In genomic region chr19:54882758-54883157, GRCh38 we compare ENCODE assay signal across 1 cellular context.
A peak's percentile ranks its signal among the peaks of the same experiment; 100 is the strongest.
TF ChIP-seq lines count a peak whose summit lies in the region.

No MANE protein-coding gene starts in this region.

TF ChIP-seq in HepG2, 621 proteins besides CTCF, POLR2A, EP300 and RAD21:
- 0 out of 2 replicates have a peak, but pooled peaks have one; percentile 45 for TF ChIP-seq ZNF770 (CRISPR knock-in tag; IDR thresholded peaks at IDR 0.05)
- TF ChIP-seq MEIS1 (CRISPR knock-in tag; IDR thresholded peaks at IDR 0.05; ENCODE audit: borderline replicate concordance): no peak
- no peak for TF ChIP-seq EEA1 (CRISPR knock-in tag; IDR thresholded peaks at IDR 0.05; ENCODE audit: borderline replicate concordance)
